ENCODE assay signal across 1 cellular context in the genomic region with DNA sequence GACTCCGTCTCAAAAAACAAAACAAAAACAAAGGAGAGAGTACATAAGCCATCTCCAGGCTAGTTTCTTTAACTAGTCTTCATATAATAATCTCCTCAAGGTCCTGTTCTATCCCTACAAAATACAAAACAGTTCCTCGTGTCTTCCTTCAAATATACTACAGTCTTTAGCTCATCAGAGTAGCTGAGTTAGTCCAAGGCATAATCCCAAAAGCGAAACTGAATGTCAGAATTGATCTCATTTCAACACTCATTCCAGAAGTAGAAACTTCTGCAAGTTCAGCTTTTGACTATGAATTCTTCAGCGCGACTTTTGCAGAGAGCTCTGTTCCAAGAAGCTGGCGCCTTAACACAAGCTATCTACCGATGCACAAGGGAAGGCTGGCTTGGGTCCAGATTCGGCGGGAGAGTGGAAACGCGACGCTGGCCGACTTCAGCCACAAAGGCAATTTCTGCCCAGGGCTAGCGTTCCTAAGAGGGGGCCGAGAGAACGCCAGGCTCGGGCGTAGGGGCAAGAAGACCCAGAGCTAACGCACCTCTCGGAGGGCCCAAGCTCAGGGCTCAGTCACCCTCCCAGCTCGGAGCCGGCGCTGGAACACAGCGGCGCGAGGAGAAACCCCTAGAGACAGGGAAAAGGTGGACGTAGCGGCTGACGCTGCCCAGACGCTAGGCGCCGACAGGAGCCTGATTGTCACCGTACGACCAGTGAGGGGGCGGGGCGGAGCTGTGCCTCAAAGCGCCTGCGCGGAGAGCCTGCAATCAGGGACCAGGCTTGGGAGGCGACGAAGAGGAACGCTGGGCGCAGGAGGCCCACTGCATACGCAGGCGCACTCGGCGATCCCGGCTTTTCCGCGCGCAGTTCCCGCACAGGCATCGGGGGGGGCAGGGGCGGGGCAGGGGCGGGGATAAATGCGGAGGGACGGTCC.
TF ChIP-seq lines count a peak whose summit lies in the region.

No MANE protein-coding gene starts in this region.

TF ChIP-seq in K562, 482 proteins besides CTCF, POLR2A, EP300 and RAD21 (continued from another document and continues in another):
- TF ChIP-seq, protein P1, sequence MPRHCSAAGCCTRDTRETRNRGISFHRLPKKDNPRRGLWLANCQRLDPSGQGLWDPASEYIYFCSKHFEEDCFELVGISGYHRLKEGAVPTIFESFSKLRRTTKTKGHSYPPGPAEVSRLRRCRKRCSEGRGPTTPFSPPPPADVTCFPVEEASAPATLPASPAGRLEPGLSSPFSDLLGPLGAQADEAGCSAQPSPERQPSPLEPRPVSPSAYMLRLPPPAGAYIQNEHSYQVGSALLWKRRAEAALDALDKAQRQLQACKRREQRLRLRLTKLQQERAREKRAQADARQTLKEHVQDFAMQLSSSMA (CRISPR knock-in tag; IDR thresholded peaks at IDR 0.05): no peak
- no peak for TF ChIP-seq IFI16 (CRISPR knock-in tag; IDR thresholded peaks at IDR 0.05)
- no peak; the same call in 1 of the 2 replicates for TF ChIP-seq GABPB1 (CRISPR knock-in tag; IDR thresholded peaks at IDR 0.05)
- TF ChIP-seq ERF (CRISPR knock-in tag; IDR thresholded peaks at IDR 0.05): peak; percentile 74; the same call in 1 of the 2 replicates
- TF ChIP-seq, protein P2, sequence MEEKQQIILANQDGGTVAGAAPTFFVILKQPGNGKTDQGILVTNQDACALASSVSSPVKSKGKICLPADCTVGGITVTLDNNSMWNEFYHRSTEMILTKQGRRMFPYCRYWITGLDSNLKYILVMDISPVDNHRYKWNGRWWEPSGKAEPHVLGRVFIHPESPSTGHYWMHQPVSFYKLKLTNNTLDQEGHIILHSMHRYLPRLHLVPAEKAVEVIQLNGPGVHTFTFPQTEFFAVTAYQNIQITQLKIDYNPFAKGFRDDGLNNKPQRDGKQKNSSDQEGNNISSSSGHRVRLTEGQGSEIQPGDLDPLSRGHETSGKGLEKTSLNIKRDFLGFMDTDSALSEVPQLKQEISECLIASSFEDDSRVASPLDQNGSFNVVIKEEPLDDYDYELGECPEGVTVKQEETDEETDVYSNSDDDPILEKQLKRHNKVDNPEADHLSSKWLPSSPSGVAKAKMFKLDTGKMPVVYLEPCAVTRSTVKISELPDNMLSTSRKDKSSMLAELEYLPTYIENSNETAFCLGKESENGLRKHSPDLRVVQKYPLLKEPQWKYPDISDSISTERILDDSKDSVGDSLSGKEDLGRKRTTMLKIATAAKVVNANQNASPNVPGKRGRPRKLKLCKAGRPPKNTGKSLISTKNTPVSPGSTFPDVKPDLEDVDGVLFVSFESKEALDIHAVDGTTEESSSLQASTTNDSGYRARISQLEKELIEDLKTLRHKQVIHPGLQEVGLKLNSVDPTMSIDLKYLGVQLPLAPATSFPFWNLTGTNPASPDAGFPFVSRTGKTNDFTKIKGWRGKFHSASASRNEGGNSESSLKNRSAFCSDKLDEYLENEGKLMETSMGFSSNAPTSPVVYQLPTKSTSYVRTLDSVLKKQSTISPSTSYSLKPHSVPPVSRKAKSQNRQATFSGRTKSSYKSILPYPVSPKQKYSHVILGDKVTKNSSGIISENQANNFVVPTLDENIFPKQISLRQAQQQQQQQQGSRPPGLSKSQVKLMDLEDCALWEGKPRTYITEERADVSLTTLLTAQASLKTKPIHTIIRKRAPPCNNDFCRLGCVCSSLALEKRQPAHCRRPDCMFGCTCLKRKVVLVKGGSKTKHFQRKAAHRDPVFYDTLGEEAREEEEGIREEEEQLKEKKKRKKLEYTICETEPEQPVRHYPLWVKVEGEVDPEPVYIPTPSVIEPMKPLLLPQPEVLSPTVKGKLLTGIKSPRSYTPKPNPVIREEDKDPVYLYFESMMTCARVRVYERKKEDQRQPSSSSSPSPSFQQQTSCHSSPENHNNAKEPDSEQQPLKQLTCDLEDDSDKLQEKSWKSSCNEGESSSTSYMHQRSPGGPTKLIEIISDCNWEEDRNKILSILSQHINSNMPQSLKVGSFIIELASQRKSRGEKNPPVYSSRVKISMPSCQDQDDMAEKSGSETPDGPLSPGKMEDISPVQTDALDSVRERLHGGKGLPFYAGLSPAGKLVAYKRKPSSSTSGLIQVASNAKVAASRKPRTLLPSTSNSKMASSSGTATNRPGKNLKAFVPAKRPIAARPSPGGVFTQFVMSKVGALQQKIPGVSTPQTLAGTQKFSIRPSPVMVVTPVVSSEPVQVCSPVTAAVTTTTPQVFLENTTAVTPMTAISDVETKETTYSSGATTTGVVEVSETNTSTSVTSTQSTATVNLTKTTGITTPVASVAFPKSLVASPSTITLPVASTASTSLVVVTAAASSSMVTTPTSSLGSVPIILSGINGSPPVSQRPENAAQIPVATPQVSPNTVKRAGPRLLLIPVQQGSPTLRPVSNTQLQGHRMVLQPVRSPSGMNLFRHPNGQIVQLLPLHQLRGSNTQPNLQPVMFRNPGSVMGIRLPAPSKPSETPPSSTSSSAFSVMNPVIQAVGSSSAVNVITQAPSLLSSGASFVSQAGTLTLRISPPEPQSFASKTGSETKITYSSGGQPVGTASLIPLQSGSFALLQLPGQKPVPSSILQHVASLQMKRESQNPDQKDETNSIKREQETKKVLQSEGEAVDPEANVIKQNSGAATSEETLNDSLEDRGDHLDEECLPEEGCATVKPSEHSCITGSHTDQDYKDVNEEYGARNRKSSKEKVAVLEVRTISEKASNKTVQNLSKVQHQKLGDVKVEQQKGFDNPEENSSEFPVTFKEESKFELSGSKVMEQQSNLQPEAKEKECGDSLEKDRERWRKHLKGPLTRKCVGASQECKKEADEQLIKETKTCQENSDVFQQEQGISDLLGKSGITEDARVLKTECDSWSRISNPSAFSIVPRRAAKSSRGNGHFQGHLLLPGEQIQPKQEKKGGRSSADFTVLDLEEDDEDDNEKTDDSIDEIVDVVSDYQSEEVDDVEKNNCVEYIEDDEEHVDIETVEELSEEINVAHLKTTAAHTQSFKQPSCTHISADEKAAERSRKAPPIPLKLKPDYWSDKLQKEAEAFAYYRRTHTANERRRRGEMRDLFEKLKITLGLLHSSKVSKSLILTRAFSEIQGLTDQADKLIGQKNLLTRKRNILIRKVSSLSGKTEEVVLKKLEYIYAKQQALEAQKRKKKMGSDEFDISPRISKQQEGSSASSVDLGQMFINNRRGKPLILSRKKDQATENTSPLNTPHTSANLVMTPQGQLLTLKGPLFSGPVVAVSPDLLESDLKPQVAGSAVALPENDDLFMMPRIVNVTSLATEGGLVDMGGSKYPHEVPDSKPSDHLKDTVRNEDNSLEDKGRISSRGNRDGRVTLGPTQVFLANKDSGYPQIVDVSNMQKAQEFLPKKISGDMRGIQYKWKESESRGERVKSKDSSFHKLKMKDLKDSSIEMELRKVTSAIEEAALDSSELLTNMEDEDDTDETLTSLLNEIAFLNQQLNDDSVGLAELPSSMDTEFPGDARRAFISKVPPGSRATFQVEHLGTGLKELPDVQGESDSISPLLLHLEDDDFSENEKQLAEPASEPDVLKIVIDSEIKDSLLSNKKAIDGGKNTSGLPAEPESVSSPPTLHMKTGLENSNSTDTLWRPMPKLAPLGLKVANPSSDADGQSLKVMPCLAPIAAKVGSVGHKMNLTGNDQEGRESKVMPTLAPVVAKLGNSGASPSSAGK (IDR thresholded peaks at IDR 0.05): peak; percentile 90
- no peak for TF ChIP-seq COPS2 (conservative IDR thresholded peaks at IDR 0.05)
- TF ChIP-seq, protein P3, sequence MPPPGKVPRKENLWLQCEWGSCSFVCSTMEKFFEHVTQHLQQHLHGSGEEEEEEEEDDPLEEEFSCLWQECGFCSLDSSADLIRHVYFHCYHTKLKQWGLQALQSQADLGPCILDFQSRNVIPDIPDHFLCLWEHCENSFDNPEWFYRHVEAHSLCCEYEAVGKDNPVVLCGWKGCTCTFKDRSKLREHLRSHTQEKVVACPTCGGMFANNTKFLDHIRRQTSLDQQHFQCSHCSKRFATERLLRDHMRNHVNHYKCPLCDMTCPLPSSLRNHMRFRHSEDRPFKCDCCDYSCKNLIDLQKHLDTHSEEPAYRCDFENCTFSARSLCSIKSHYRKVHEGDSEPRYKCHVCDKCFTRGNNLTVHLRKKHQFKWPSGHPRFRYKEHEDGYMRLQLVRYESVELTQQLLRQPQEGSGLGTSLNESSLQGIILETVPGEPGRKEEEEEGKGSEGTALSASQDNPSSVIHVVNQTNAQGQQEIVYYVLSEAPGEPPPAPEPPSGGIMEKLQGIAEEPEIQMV (tag; conservative IDR thresholded peaks at IDR 0.05; ENCODE audit: low read depth): no peak
- peak; percentile 77 for TF ChIP-seq ARID1B (IDR thresholded peaks at IDR 0.05)
- no peak for TF ChIP-seq YBX1 (IDR thresholded peaks at IDR 0.05)
- no peak for TF ChIP-seq ZNF140 (CRISPR knock-in tag; IDR thresholded peaks at IDR 0.05)
- no peak for TF ChIP-seq BDP1 (IDR thresholded peaks at IDR 0.05; ENCODE audit: insufficient read depth, insufficient read length)
- peak; percentile 74 for TF ChIP-seq EGR1 (conservative IDR thresholded peaks at IDR 0.05)
- TF ChIP-seq, protein P4, sequence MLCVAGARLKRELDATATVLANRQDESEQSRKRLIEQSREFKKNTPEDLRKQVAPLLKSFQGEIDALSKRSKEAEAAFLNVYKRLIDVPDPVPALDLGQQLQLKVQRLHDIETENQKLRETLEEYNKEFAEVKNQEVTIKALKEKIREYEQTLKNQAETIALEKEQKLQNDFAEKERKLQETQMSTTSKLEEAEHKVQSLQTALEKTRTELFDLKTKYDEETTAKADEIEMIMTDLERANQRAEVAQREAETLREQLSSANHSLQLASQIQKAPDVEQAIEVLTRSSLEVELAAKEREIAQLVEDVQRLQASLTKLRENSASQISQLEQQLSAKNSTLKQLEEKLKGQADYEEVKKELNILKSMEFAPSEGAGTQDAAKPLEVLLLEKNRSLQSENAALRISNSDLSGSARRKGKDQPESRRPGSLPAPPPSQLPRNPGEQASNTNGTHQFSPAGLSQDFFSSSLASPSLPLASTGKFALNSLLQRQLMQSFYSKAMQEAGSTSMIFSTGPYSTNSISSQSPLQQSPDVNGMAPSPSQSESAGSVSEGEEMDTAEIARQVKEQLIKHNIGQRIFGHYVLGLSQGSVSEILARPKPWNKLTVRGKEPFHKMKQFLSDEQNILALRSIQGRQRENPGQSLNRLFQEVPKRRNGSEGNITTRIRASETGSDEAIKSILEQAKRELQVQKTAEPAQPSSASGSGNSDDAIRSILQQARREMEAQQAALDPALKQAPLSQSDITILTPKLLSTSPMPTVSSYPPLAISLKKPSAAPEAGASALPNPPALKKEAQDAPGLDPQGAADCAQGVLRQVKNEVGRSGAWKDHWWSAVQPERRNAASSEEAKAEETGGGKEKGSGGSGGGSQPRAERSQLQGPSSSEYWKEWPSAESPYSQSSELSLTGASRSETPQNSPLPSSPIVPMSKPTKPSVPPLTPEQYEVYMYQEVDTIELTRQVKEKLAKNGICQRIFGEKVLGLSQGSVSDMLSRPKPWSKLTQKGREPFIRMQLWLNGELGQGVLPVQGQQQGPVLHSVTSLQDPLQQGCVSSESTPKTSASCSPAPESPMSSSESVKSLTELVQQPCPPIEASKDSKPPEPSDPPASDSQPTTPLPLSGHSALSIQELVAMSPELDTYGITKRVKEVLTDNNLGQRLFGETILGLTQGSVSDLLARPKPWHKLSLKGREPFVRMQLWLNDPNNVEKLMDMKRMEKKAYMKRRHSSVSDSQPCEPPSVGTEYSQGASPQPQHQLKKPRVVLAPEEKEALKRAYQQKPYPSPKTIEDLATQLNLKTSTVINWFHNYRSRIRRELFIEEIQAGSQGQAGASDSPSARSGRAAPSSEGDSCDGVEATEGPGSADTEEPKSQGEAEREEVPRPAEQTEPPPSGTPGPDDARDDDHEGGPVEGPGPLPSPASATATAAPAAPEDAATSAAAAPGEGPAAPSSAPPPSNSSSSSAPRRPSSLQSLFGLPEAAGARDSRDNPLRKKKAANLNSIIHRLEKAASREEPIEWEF (CRISPR knock-in tag; IDR thresholded peaks at IDR 0.05): no peak
- no peak for TF ChIP-seq MECOM (CRISPR knock-in tag; IDR thresholded peaks at IDR 0.05)
- TF ChIP-seq, protein P5, sequence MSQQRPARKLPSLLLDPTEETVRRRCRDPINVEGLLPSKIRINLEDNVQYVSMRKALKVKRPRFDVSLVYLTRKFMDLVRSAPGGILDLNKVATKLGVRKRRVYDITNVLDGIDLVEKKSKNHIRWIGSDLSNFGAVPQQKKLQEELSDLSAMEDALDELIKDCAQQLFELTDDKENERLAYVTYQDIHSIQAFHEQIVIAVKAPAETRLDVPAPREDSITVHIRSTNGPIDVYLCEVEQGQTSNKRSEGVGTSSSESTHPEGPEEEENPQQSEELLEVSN (IDR thresholded peaks at IDR 0.05; ENCODE audit: borderline replicate concordance in 1 of 2, extremely low read depth in 1 of 2, insufficient read depth in 1 of 2, insufficient read length in 1 of 2, low read depth in 1 of 2, low read length in 1 of 2, poor library complexity in 1 of 2, severe bottlenecking in 1 of 2): peak in 1 of 2 experiments; percentile 63
- no peak for TF ChIP-seq DACH1 (IDR thresholded peaks at IDR 0.05; ENCODE audit: partially characterized antibody)
- peak; percentile 97 for TF ChIP-seq SUPT5H (IDR thresholded peaks at IDR 0.05)
- TF ChIP-seq NFE2 (IDR thresholded peaks at IDR 0.05; ENCODE audit: low read depth): no peak; the same call in 1 of the 2 replicates
- TF ChIP-seq NRF1 (conservative IDR thresholded peaks at IDR 0.05 in 1 of 2, IDR thresholded peaks at IDR 0.05 in 1 of 2): peak; percentile 96
- TF ChIP-seq ZNF316 (IDR thresholded peaks at IDR 0.05): peak; percentile 82
- TF ChIP-seq GABPA (tag; conservative IDR thresholded peaks at IDR 0.05; ENCODE audit: low read depth): no peak
- TF ChIP-seq ARID2 (IDR thresholded peaks at IDR 0.05): no peak
- no peak for TF ChIP-seq ZNF699 (CRISPR knock-in tag; IDR thresholded peaks at IDR 0.05; ENCODE audit: insufficient replicate concordance)
- TF ChIP-seq, protein P6, sequence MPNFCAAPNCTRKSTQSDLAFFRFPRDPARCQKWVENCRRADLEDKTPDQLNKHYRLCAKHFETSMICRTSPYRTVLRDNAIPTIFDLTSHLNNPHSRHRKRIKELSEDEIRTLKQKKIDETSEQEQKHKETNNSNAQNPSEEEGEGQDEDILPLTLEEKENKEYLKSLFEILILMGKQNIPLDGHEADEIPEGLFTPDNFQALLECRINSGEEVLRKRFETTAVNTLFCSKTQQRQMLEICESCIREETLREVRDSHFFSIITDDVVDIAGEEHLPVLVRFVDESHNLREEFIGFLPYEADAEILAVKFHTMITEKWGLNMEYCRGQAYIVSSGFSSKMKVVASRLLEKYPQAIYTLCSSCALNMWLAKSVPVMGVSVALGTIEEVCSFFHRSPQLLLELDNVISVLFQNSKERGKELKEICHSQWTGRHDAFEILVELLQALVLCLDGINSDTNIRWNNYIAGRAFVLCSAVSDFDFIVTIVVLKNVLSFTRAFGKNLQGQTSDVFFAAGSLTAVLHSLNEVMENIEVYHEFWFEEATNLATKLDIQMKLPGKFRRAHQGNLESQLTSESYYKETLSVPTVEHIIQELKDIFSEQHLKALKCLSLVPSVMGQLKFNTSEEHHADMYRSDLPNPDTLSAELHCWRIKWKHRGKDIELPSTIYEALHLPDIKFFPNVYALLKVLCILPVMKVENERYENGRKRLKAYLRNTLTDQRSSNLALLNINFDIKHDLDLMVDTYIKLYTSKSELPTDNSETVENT (CRISPR knock-in tag; IDR thresholded peaks at IDR 0.05): peak; percentile 79; the same call in 1 of the 2 replicates
- peak; percentile 56 for TF ChIP-seq HMGN3 (IDR thresholded peaks at IDR 0.05; ENCODE audit: borderline replicate concordance, extremely low read depth, insufficient read length, low read depth, low read length)
- TF ChIP-seq FOXK1 (CRISPR knock-in tag; IDR thresholded peaks at IDR 0.05; ENCODE audit: borderline replicate concordance): 0 out of 2 replicates have a peak, but pooled peaks have one; percentile 15
- no peak for TF ChIP-seq NR2C2 (CRISPR knock-in tag; IDR thresholded peaks at IDR 0.05)
- no peak for TF ChIP-seq NR2C2 (tag; IDR thresholded peaks at IDR 0.05)
- no peak for TF ChIP-seq NELFE (IDR thresholded peaks at IDR 0.05; ENCODE audit: insufficient read depth, insufficient read length)
- peak; percentile 82 for TF ChIP-seq SP1 (CRISPR knock-in tag; IDR thresholded peaks at IDR 0.05)
